ENCODE assay signal across 22 cellular contexts in genomic region chr18:54382733-54383252, GRCh38. TPM values are rescaled to one million over a fixed set of nuclear protein-coding genes. Genes with fewer than 3 reads are reported as not detected.
DNase-seq lines count a peak whose midpoint lies in the region; ATAC-seq, FAIRE-seq and TF ChIP-seq lines count a peak whose summit lies in the region.
"Had no signal": no experiment of that assay in that cellular context is flagged by ENCODE, and none has a peak within 500 bp of the region (broad histone marks: within the 10 kb centered on the region; RNA-seq: fewer than 3 reads in every experiment).

No MANE protein-coding gene starts in this region.

- H3K79me2 ChIP-seq in H1 (ENCODE audit: control insufficient read depth in 1 of 2, insufficient read depth in 2 of 2, low read length in 2 of 2), result no peaks in the 10 kb centered on the region
- H3K79me2 ChIP-seq in neural progenitor cell (ENCODE audit: low read depth), result no peaks in the 10 kb centered on the region

- H3K14ac ChIP-seq in H1 (ENCODE audit: insufficient read length), result no peak overlapping the region

- H3K36me3 ChIP-seq in H7 (replicated peaks; ENCODE audit: control insufficient read depth, insufficient read depth, low read length) (no peaks in the 10 kb centered on the region; the same call in none of the 2 replicates), H1 (ENCODE audit: control insufficient read depth in 2 of 4, insufficient read depth in 4 of 4, low read length in 3 of 4) (peaks cover 0 to 21% (median 2%) of the 10 kb centered on the region in 4 experiments; a peak in 3 of 8 replicates), neural progenitor cell (peaks cover 15% of the 10 kb centered on the region)
- H3K36me3 ChIP-seq: BE2C, HAP-1 had no signal

- FAIRE-seq in H1 (lab: Jason Lieb, UNC), result no peak
- FAIRE-seq: A549, G401.6, GM12892 had no signal

- H3K4me2 ChIP-seq in H1 (ENCODE audit: insufficient read depth in 1 of 2, low read depth in 2 of 2, low read length in 2 of 2), result peak overlapping the region; percentile 9 to 23; a peak in 3 of 4 replicates
- peak overlapping the region; percentile 58 for H3K4me2 ChIP-seq in neural progenitor cell
- H3K4me2 ChIP-seq: A549; BLaER1 treated with 17β-estradiol and CSF1 and Interleukin-3, amounts not matched to agents 10 nM and 100 nM had no signal

- H3K23me2 ChIP-seq in H1 (ENCODE audit: low read depth, low read length), result no peaks in the 10 kb centered on the region

- no peak overlapping the region for H3K9ac ChIP-seq in H1 (replicated peaks in 1 of 4; ENCODE audit: extremely low read depth in 1 of 4, low read depth in 3 of 4, low read length in 3 of 4)
- H3K9ac ChIP-seq in neural progenitor cell, result no peak overlapping the region
- H3K9ac ChIP-seq: BLaER1 treated with 17β-estradiol and CSF1 and Interleukin-3, amounts not matched to agents 10 nM and 100 nM had no signal

- TF ChIP-seq CTCF in H1 (IDR thresholded peaks at IDR 0.05; ENCODE audit: control extremely low read depth in 1 of 3, insufficient read depth in 1 of 3, low read depth in 1 of 3, low read length in 3 of 3) (no peak), neural progenitor cell (IDR thresholded peaks at IDR 0.05) (no peak)

- TF ChIP-seq RAD21 in H1 (IDR thresholded peaks at IDR 0.05 in 1 of 2, conservative IDR thresholded peaks at IDR 0.05 in 1 of 2; ENCODE audit: low read depth in 2 of 2, low read length in 2 of 2), result no peak

- intact Hi-C loops in cardiac septum (cut with DNase I), result no loop called here

- H3K27me3 Mint-ChIP-seq in neural progenitor cell (ENCODE audit: insufficient read depth, low read depth), result no peaks in the 10 kb centered on the region
- H3K27me3 Mint-ChIP-seq: CD4-positive, alpha-beta T cell; CD8-positive, alpha-beta memory T cell had no signal

- CTCF ChIA-PET in H1 (lab: Charles Lee; ENCODE audit: partially characterized antibody), result interaction anchor here (1.2 to 1.5 kb wide), 2 partner anchors 10 to 265 kb away, joined by 3 to 6 read pairs; no protein-coding TSS in a partner anchor

- DNase-seq in H7 (peak; percentile 29), H1 (ENCODE audit: low read depth in 1 of 2, low spot score in 2 of 2) (no peak), neural progenitor cell (ENCODE audit: low spot score) (peak; percentile 41), DMS153 (lab: John Stamatoyannopoulos, UW) (no peak), cardiac septum (ENCODE audit: low spot score) (no peak)
- DNase-seq: 8988T; ACHN; AML-193; BE2C; CD4-positive, alpha-beta T cell; CD8-positive, alpha-beta memory T cell; DND-41; HFFc6 had no signal

- H3K9me3 ChIP-seq in H1 (ENCODE audit: insufficient read depth in 2 of 2, low read depth in 1 of 2, low read length in 1 of 2) (no peaks in the 10 kb centered on the region; a peak in 1 of 4 replicates), iPS-18c (ENCODE audit: control insufficient read depth, insufficient read depth, low read length) (no peaks in the 10 kb centered on the region), neural progenitor cell (ENCODE audit: low read depth) (no peaks in the 10 kb centered on the region)
- H3K9me3 ChIP-seq: A549, BE2C, HAP-1 had no signal

- H2AFZ ChIP-seq in H1 (ENCODE audit: low read length), result no peak overlapping the region
- no peak overlapping the region for H2AFZ ChIP-seq in neural progenitor cell (replicated peaks)

- POLR2A ChIA-PET in H1 (lab: Charles Lee; ENCODE audit: partially characterized antibody), result interaction anchor here (1.3 kb wide), 1 partner anchor 25 kb away, joined by 3 read pairs; no protein-coding TSS in a partner anchor

- H3K36me3 Mint-ChIP-seq in neural progenitor cell, result peaks cover 3% of the 10 kb centered on the region

- no peak for TF ChIP-seq EP300 in H1 (IDR thresholded peaks at IDR 0.05; ENCODE audit: borderline replicate concordance in 1 of 2, low read depth in 2 of 2, low read length in 2 of 2)

- H3K4ac ChIP-seq in H1 (replicated peaks; ENCODE audit: insufficient read length, low read depth, low read length), result no peak overlapping the region

- H2BK120ac ChIP-seq in H1 (replicated peaks; ENCODE audit: low read depth, low read length), result peak overlapping the region; percentile 75

- no peak overlapping the region for H4K5ac ChIP-seq in H1 (ENCODE audit: insufficient read length, low read depth, low read length)

- H3K27ac ChIP-seq in H1 (ENCODE audit: low read depth, low read length) (no peak overlapping the region), neural progenitor cell (no peak overlapping the region)
- H3K27ac ChIP-seq: A549; BLaER1 treated with 17β-estradiol and CSF1 and Interleukin-3, amounts not matched to agents 10 nM and 100 nM had no signal

- 0 out of 2 replicates have a peak overlapping the region, but pooled peaks have one; percentile 23 for H2BK20ac ChIP-seq in H1 (ENCODE audit: low read length)

- no peak overlapping the region for H3K18ac ChIP-seq in H1 (ENCODE audit: extremely low read depth, low read length)

- H2AK5ac ChIP-seq in H1 (ENCODE audit: low read depth, low read length), result no peak overlapping the region

- no peak overlapping the region for H2BK15ac ChIP-seq in H1 (ENCODE audit: low read length)

- no peak overlapping the region for H3K27ac Mint-ChIP-seq in neural progenitor cell
- H3K27ac Mint-ChIP-seq: CD4-positive, alpha-beta T cell; CD8-positive, alpha-beta memory T cell; HFFc6 had no signal

- H3K9me3 Mint-ChIP-seq in neural progenitor cell, result no peaks in the 10 kb centered on the region
- H3K9me3 Mint-ChIP-seq: CD4-positive, alpha-beta T cell; CD8-positive, alpha-beta memory T cell; HFFc6 had no signal

- no peak for ATAC-seq in HG02885 (IDR thresholded peaks at IDR 0.05; ENCODE audit: poor library complexity, unreplicated experiment)
- ATAC-seq: A549 had no signal

- H3K79me1 ChIP-seq in H1 (ENCODE audit: low read depth, low read length), result no peaks in the 10 kb centered on the region

- peaks cover 8% of the 10 kb centered on the region for H3K4me1 Mint-ChIP-seq in neural progenitor cell

- peaks cover 2 to 20% (median 7%) of the 10 kb centered on the region in 4 experiments; a peak in 4 of 7 replicates for H3K4me1 ChIP-seq in H1 (replicated peaks in 1 of 4; ENCODE audit: control insufficient read depth in 3 of 4, insufficient read depth in 4 of 4, low read length in 3 of 4)
- H3K4me1 ChIP-seq in neural progenitor cell, result peaks cover 27% of the 10 kb centered on the region
- H3K4me1 ChIP-seq: A549, BE2C had no signal

- H3K23ac ChIP-seq in H1 (ENCODE audit: insufficient read length), result no peak overlapping the region

- WGBS in H1 (ENCODE audit: extremely low coverage in 1 of 2, insufficient coverage in 1 of 2, insufficient read length in 1 of 2, insufficient replicate concordance in 2 of 2, low coverage in 1 of 2, low lambda C conversion rate in 2 of 2, missing lambda C conversion rate in 1 of 2), 2 experiments, result 47% methylated on average over 8 of the region's 8 CpGs; no CpG with 5 or more reads in 1 of the 2 experiments

- no peak overlapping the region for H2BK12ac ChIP-seq in H1 (ENCODE audit: low read depth, low read length)

- H3K27me3 ChIP-seq in H7 (ENCODE audit: control insufficient read depth, insufficient read depth, low read length) (no peaks in the 10 kb centered on the region), H1 (replicated peaks in 1 of 4; ENCODE audit: control insufficient read depth in 3 of 4, extremely low read depth in 1 of 4, insufficient read depth in 3 of 4, low read length in 3 of 4) (no peaks in the 10 kb centered on the region), neural progenitor cell (no peaks in the 10 kb centered on the region)
- H3K27me3 ChIP-seq: BE2C; BLaER1 treated with 17β-estradiol and CSF1 and Interleukin-3, amounts not matched to agents 10 nM and 100 nM had no signal

- no peaks in the 10 kb centered on the region for H4K20me1 ChIP-seq in H1 (replicated peaks in 1 of 2; ENCODE audit: control insufficient read depth in 1 of 2, insufficient read depth in 2 of 2, low read length in 2 of 2)
- no peaks in the 10 kb centered on the region for H4K20me1 ChIP-seq in neural progenitor cell (ENCODE audit: low read depth)
- H4K20me1 ChIP-seq: BLaER1 treated with 17β-estradiol and CSF1 and Interleukin-3, amounts not matched to agents 10 nM and 100 nM had no signal

- no peak overlapping the region for H4K91ac ChIP-seq in H1 (replicated peaks; ENCODE audit: insufficient read length, low read length)

- no peak overlapping the region for H3K4me3 Mint-ChIP-seq in neural progenitor cell
- H3K4me3 Mint-ChIP-seq: CD14-positive monocyte; CD4-positive, alpha-beta T cell; CD8-positive, alpha-beta memory T cell; HFFc6 had no signal

- no peak for TF ChIP-seq POLR2A in H1 (IDR thresholded peaks at IDR 0.05; ENCODE audit: control extremely low read depth in 1 of 2, low read depth in 2 of 2, low read length in 2 of 2)

- no peak overlapping the region for H3K56ac ChIP-seq in H1 (replicated peaks; ENCODE audit: insufficient read length, low read depth, low read length)

- H4K8ac ChIP-seq in H1 (ENCODE audit: extremely low read depth, insufficient read depth, low read length), result no peak overlapping the region

- H3F3A ChIP-seq in neural progenitor cell (ENCODE audit: low read depth), result peaks cover 45% of the 10 kb centered on the region

- H2BK5ac ChIP-seq in H1 (ENCODE audit: low read depth, low read length), result peak overlapping the region; percentile 35; the same call in 1 of the 2 replicates

- H3K4me3 ChIP-seq in H7 (ENCODE audit: insufficient read depth, low read depth, low read length) (no peak overlapping the region), H1 (ENCODE audit: extremely low read depth in 1 of 4, insufficient read depth in 2 of 4, low read depth in 3 of 4, low read length in 4 of 4) (peak overlapping the region in 1 of 4 experiments; percentile 1; a peak in 1 of 8 replicates), iPS-18c (ENCODE audit: insufficient read depth, low read depth, low read length) (0 out of 2 replicates have a peak overlapping the region, but pooled peaks have one; percentile 11), neural progenitor cell (no peak overlapping the region)
- H3K4me3 ChIP-seq: A549; BLaER1 treated with 17β-estradiol and CSF1 and Interleukin-3, amounts not matched to agents 10 nM and 100 nM; HAP-1 had no signal

RNA-seq across cellular contexts. Expression of gene C18orf54, which starts 25.1 kb away (rescaled TPM):
- total RNA-seq in H7 (2014; rRNA removed; shearing (Covaris generic)), result 10.3 and 13.4 TPM in 2 replicates
- total RNA-seq in H1 (2021; fragmentation: NEBNext Ultra II Directional; extraction: Animal tissue kit (Norgen Biotek cat#: 25700)), result 28.8 and 30.9 TPM in 2 replicates
- 4.1 and 6.7 TPM in 2 replicates for polyA plus RNA-seq in H1 (2011; rRNA removed)
- polyA plus RNA-seq in H1 (2011; cell fraction: cytosol; rRNA removed), result 6.6 TPM
- 4.1 TPM for polyA plus RNA-seq in H1 (2011; cell fraction: nucleus; rRNA removed)
- 5.0 to 11.8 TPM (median 7.6 TPM) in 4 replicates for polyA plus RNA-seq in H1 (2012, experiment 1 of 2)
- polyA plus RNA-seq in H1 (2012, experiment 2 of 2), result 0.59 TPM
- 14.5 TPM for polyA plus RNA-seq in H1 (2013, experiment 1 of 2)
- polyA plus RNA-seq in H1 (2013, experiment 2 of 2), result 12.6 TPM
- 8.5 and 12.6 TPM in 2 replicates for polyA minus RNA-seq in H1 (2011; rRNA and poly(A)+ RNA removed)
- 15.4 TPM for polyA minus RNA-seq in H1 (2011; cell fraction: cytosol; rRNA and poly(A)+ RNA removed)
- polyA minus RNA-seq in H1 (2011; cell fraction: nucleus; rRNA and poly(A)+ RNA removed), result 28.2 TPM
- total RNA-seq in neural progenitor cell (ENCODE audit: low replicate concordance), result 21.5 and 40.1 TPM in 2 replicates
- 1.4 TPM for total RNA-seq in cardiac septum

RNA-seq across cellular contexts. Expression of gene STARD6, which starts 25.1 kb away (rescaled TPM):
- total RNA-seq in H7 (2014; rRNA removed; shearing (Covaris generic)), result not detected in 2 replicates
- not detected in 2 replicates for total RNA-seq in H1 (2021; fragmentation: NEBNext Ultra II Directional; extraction: Animal tissue kit (Norgen Biotek cat#: 25700))
- polyA plus RNA-seq in H1 (2011; rRNA removed), result not detected in 2 replicates
- polyA plus RNA-seq in H1 (2011; cell fraction: cytosol; rRNA removed), result not detected
- not detected for polyA plus RNA-seq in H1 (2011; cell fraction: nucleus; rRNA removed)
- polyA plus RNA-seq in H1 (2012, experiment 1 of 2), result not detected in 4 replicates
- not detected for polyA plus RNA-seq in H1 (2012, experiment 2 of 2)
- 0.04 TPM for polyA plus RNA-seq in H1 (2013, experiment 1 of 2)
- polyA plus RNA-seq in H1 (2013, experiment 2 of 2), result not detected
- not detected in 2 replicates for polyA minus RNA-seq in H1 (2011; rRNA and poly(A)+ RNA removed)
- not detected for polyA minus RNA-seq in H1 (2011; cell fraction: cytosol; rRNA and poly(A)+ RNA removed)
- not detected for polyA minus RNA-seq in H1 (2011; cell fraction: nucleus; rRNA and poly(A)+ RNA removed)
- total RNA-seq in neural progenitor cell (ENCODE audit: low replicate concordance), result not detected in 2 replicates
- total RNA-seq in cardiac septum, result not detected
- total RNA-seq: CD4-positive, alpha-beta T cell; H4 had no signal
- polyA plus RNA-seq: A549; CD14-positive monocyte; CD8-positive, alpha-beta memory T cell had no signal

Comparison
In these comparisons a context has a peak if more than half of its experiments do, and no peak if none do; other contexts are left out.
1. DNase-seq: peak in H7 (single experiment) and neural progenitor cell (single experiment); none in H1 (0 of 2), DMS153 (single experiment) and cardiac septum (single experiment).